15 cellular contexts compared by ENCODE assay signal in the genomic region with DNA sequence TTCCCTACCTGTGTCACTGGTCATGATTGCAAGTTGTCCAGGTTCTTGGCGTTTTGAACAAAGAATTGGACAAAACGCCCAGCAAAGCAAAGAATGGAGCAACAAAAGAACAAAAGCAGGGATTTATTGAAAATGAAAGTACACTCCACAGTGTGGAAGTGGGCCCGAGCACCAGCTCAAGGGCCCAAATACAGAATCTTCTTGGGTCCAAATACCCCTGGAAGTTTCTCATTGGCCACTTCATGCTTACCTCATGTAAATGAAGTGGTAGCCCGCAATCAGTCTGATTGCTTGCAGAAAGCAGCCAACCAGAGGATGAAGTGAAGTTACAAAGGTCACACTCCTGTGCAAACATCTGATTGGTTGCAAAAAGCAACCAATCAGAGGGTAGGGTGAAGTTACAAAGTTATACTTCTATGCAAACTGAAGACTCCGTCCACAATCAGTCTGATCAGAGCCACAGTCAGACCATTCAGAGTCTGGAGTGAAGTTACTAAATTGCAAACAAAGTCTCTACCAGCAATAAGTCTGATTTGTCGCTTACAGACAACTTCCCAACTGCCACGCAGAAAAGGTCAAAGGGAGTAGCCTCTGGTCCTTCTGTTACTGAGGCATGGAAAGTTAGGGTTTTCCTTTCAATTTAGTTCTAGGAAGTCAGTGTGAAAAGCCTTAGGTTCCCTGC. TPM values are rescaled to one million over a fixed set of nuclear protein-coding genes. Genes with fewer than 3 reads are reported as not detected.
DNase-seq lines count a peak whose midpoint lies in the region; ATAC-seq and TF ChIP-seq lines count a peak whose summit lies in the region.
"Had no signal": no experiment of that assay in that cellular context is flagged by ENCODE, and none has a peak within 500 bp of the region (broad histone marks: within the 10 kb centered on the region; RNA-seq: fewer than 3 reads in every experiment).

No MANE protein-coding gene starts in this region.

- no peak overlapping the region for H2AK5ac ChIP-seq in neuronal stem cell (ENCODE audit: low read depth, low read length)

- no peak for TF ChIP-seq CTCF in heart left ventricle (IDR thresholded peaks at IDR 0.05)
- no peak for TF ChIP-seq CTCF in esophagus squamous epithelium (IDR thresholded peaks at IDR 0.05)
- no peak for TF ChIP-seq CTCF in uterus (IDR thresholded peaks at IDR 0.05)

- ATAC-seq in heart left ventricle = no peak
- ATAC-seq in Right ventricle myocardium superior (ENCODE audit: poor library complexity) = no peak
- ATAC-seq: T-cell had no signal

- no peak overlapping the region for H2BK15ac ChIP-seq in neuronal stem cell (ENCODE audit: low read length)

- TF ChIP-seq POLR2A in heart left ventricle (IDR thresholded peaks at IDR 0.05) = no peak
- TF ChIP-seq POLR2A in esophagus squamous epithelium (IDR thresholded peaks at IDR 0.05) = no peak
- TF ChIP-seq POLR2A in uterus (IDR thresholded peaks at IDR 0.05) = no peak

- no peak overlapping the region for H2BK12ac ChIP-seq in neuronal stem cell (ENCODE audit: low read length)

- no peak overlapping the region for H3K4ac ChIP-seq in neuronal stem cell (ENCODE audit: low read length)

- H3K23ac ChIP-seq in neuronal stem cell (ENCODE audit: low read depth, low read length, poor library complexity) = no peak overlapping the region

- H2AFZ ChIP-seq in neuronal stem cell (ENCODE audit: low read length) = peak overlapping the region; percentile 70

- H3K14ac ChIP-seq in neuronal stem cell (ENCODE audit: low read length) = no peak overlapping the region

- no peak overlapping the region for H3K9ac ChIP-seq in neuronal stem cell (ENCODE audit: low read depth, low read length, poor library complexity)

- H3K4me1 ChIP-seq in heart left ventricle (peaks cover 0 to 45% (median 24%) of the 10 kb centered on the region in 12 donors), esophagus squamous epithelium (peaks cover 22 to 92% (median 22%) of the 10 kb centered on the region in 3 donors), neuronal stem cell (ENCODE audit: control insufficient read depth in 2 of 2, insufficient read depth in 1 of 2, low read depth in 1 of 2, low read length in 2 of 2) (peaks cover 0 to 11% of the 10 kb centered on the region in 2 donors), uterus (peaks cover 0 to 11% of the 10 kb centered on the region in 2 donors)

- H2BK120ac ChIP-seq in neuronal stem cell (ENCODE audit: low read depth, low read length) = no peak overlapping the region

- H3K4me3 ChIP-seq in heart left ventricle = no peak overlapping the region
- no peak overlapping the region for H3K4me3 ChIP-seq in esophagus squamous epithelium
- no peak overlapping the region for H3K4me3 ChIP-seq in neuronal stem cell (ENCODE audit: low read length in 2 of 2)
- no peak overlapping the region for H3K4me3 ChIP-seq in uterus
- H3K4me3 ChIP-seq: sigmoid colon had no signal

- H3K27me3 ChIP-seq in heart left ventricle (no peaks in the 10 kb centered on the region), esophagus squamous epithelium (no peaks in the 10 kb centered on the region), neuronal stem cell (ENCODE audit: control insufficient read depth in 3 of 3, insufficient read depth in 3 of 3, low read depth in 1 of 3, low read length in 3 of 3) (no peaks in the 10 kb centered on the region), uterus (no peaks in the 10 kb centered on the region)
- H3K27me3 ChIP-seq: sigmoid colon had no signal

- H3K4me2 ChIP-seq in neuronal stem cell (ENCODE audit: insufficient read depth, low read length, poor library complexity, severe bottlenecking) = no peak overlapping the region

- H3K9me3 ChIP-seq in heart left ventricle (peaks cover 0 to 8% (median 0%) of the 10 kb centered on the region in 12 donors), esophagus squamous epithelium (no peaks in the 10 kb centered on the region), neuronal stem cell (replicated peaks in 1 of 2; ENCODE audit: control insufficient read depth in 2 of 2, insufficient read depth in 1 of 2, low read depth in 1 of 2, low read length in 2 of 2) (no peaks in the 10 kb centered on the region), uterus (no peaks in the 10 kb centered on the region)
- H3K9me3 ChIP-seq: sigmoid colon had no signal

- H2BK5ac ChIP-seq in neuronal stem cell (ENCODE audit: low read length) = no peak overlapping the region

- DNase-seq in heart left ventricle (no peak), Right ventricle myocardium superior (no peak), esophagus squamous epithelium (lab: John Stamatoyannopoulos, UW) (no peak), neuronal stem cell (ENCODE audit: low spot score) (no peak), uterus (no peak), NCI-H2107 (lab: John Stamatoyannopoulos, UW) (no peak), iPS-NIHi11 (ENCODE audit: low spot score) (no peak), OCI-M2 (lab: John Stamatoyannopoulos, UW; ENCODE audit: unreplicated experiment) (no peak)
- DNase-seq: activated CD4-positive, alpha-beta T cell treated with anti-CD3 and anti-CD28 coated beads for 4 hours; COR-L47; NCI-H1694; sigmoid colon; T-cell had no signal

- H3K18ac ChIP-seq in neuronal stem cell (ENCODE audit: low read length) = no peak overlapping the region

- H3K79me1 ChIP-seq in neuronal stem cell (ENCODE audit: low read depth, low read length) = no peaks in the 10 kb centered on the region

- H4K91ac ChIP-seq in neuronal stem cell (ENCODE audit: low read depth, low read length, poor library complexity) = no peak overlapping the region

- H3K27ac ChIP-seq in heart left ventricle (peak overlapping the region; percentile 4 to 87 (median 76)), esophagus squamous epithelium (peak overlapping the region; percentile 90 to 95 (median 92)), neuronal stem cell (replicated peaks; ENCODE audit: low read length) (no peak overlapping the region), uterus (peak overlapping the region; percentile 80 to 86)

- 83 to 88% (median 85%) methylated on average over 7 of the region's 7 CpGs for WGBS in heart left ventricle, 4 donors
- WGBS in esophagus squamous epithelium, 2 donors = 70 to 71% methylated on average over 7 of the region's 7 CpGs
- WGBS in neuronal stem cell (ENCODE audit: extremely low coverage in 2 of 2, insufficient read length in 2 of 2, insufficient replicate concordance in 1 of 2), 2 donors = no CpG with 5 or more reads among the region's 7 CpGs

- H3K36me3 ChIP-seq in heart left ventricle = no peaks in the 10 kb centered on the region
- no peaks in the 10 kb centered on the region for H3K36me3 ChIP-seq in esophagus squamous epithelium
- H3K36me3 ChIP-seq in neuronal stem cell (replicated peaks in 1 of 2; ENCODE audit: control insufficient read depth in 2 of 2, insufficient read depth in 2 of 2, low read length in 2 of 2) = no peaks in the 10 kb centered on the region
- no peaks in the 10 kb centered on the region for H3K36me3 ChIP-seq in uterus
- H3K36me3 ChIP-seq: sigmoid colon had no signal

- H4K8ac ChIP-seq in neuronal stem cell (ENCODE audit: low read depth, low read length) = no peak overlapping the region

- intact Hi-C loops in heart left ventricle (cut with DNase I) (no loop called here), Right ventricle myocardium superior (cut with DNase I) (no loop called here), esophagus squamous epithelium (cut with DNase I) (no loop called here), uterus (cut with DNase I; ENCODE audit: low total_unique reads) (no loop called here)

RNA-seq across cellular contexts. Expression of a gene that starts 8.3 kb away (rescaled TPM):
- total RNA-seq in heart left ventricle (100 to 1,000 TPM in 5 of 9 donors, 10 to 100 TPM in 4; 61.6 to 224 (median 111) TPM), Right ventricle myocardium superior (110 TPM), esophagus squamous epithelium (100 to 1,000 TPM; 153 to 290 (median 169) TPM), uterus (100 to 1,000 TPM; 102 to 118 (median 113) TPM)
- 100 to 1,000 TPM in 1 of 2 donors, 10 to 100 TPM in 1; 99.4 to 117 TPM for polyA plus RNA-seq in heart left ventricle
- polyA plus RNA-seq in neuronal stem cell (2013, experiment 1 of 2) = 0.03 TPM
- not detected for polyA plus RNA-seq in neuronal stem cell (2013, experiment 2 of 2)
- polyA plus RNA-seq: IgD-negative memory B cell had no signal

RNA-seq across cellular contexts. Expression of a gene that starts 52.3 kb away (rescaled TPM):
- 10 to 100 TPM in 4 of 9 donors, 1 to 10 TPM in 5; 6.0 to 19.9 (median 9.1) TPM for total RNA-seq in heart left ventricle
- polyA plus RNA-seq in heart left ventricle = 1 to 10 TPM; 4.5 to 7.0 TPM
- 13.2 TPM for total RNA-seq in Right ventricle myocardium superior
- 1 to 10 TPM in 3 of 4 donors, under 1 TPM in 1; 0.95 to 5.7 (median 1.6) TPM for total RNA-seq in esophagus squamous epithelium
- not detected for polyA plus RNA-seq in neuronal stem cell (2013, experiment 1 of 2)
- not detected for polyA plus RNA-seq in neuronal stem cell (2013, experiment 2 of 2)
- total RNA-seq in uterus = 10 to 100 TPM in 3 of 4 donors, 1 to 10 TPM in 1; 6.7 to 35.5 (median 14.6) TPM
- total RNA-seq: activated T-helper 1 cell treated with anti-CD3 and anti-CD28 coated beads, Interleukin-12 subunit alpha, Interleukin-12 subunit beta, Interleukin-2, Interleukin-4 antibody, amounts not matched to agents 30 ng/mL and 10 ng/mL and 1 ng/mL, durations not matched to agents 14 hours and 24 hours and 36 hours; T-cell had no signal
- polyA plus RNA-seq: IgD-negative memory B cell had no signal
